8 cellular contexts compared by ENCODE assay signal in the genomic region with DNA sequence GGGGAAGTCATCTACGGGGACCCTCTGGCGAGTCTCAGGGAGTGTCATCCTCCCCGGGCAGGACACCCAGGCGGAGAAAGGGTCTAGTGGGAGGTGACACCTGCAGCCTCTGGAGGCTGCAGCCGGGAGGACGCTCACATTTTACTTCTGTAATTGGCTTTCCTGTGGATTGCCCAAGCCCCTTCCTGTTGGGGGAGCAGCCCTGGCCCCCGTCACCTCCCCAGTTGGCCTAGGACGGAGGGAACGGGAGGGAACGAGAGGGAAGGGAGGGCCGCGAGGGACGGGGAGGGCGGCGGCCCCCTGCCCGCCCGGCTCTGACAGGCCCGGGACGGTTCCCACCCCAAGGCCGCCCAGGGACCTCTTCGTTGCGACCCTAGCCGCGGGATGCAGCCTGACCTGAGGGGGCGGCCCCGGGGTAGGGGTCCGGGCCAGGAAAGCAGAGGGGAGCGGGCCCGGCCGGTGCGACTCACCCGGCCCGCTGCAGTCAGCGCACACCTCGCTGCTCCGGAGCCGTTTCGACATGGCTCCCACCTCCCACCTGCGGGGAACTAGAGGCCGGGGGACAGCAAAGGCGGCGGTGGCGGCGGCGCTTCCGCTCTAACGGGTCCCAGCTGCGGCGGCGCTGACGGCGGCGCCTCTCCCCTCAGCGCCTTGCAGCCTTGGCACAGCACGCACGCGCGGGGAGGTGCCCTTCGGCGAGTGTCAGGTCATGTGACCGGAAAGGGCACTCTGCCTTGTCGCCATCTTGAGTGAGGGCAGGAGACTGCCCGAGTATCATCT. TPM values are rescaled to one million over a fixed set of nuclear protein-coding genes. Genes with fewer than 3 reads are reported as not detected.
DNase-seq lines count a peak whose midpoint lies in the region; ATAC-seq, FAIRE-seq and TF ChIP-seq lines count a peak whose summit lies in the region.

A gene with protein sequence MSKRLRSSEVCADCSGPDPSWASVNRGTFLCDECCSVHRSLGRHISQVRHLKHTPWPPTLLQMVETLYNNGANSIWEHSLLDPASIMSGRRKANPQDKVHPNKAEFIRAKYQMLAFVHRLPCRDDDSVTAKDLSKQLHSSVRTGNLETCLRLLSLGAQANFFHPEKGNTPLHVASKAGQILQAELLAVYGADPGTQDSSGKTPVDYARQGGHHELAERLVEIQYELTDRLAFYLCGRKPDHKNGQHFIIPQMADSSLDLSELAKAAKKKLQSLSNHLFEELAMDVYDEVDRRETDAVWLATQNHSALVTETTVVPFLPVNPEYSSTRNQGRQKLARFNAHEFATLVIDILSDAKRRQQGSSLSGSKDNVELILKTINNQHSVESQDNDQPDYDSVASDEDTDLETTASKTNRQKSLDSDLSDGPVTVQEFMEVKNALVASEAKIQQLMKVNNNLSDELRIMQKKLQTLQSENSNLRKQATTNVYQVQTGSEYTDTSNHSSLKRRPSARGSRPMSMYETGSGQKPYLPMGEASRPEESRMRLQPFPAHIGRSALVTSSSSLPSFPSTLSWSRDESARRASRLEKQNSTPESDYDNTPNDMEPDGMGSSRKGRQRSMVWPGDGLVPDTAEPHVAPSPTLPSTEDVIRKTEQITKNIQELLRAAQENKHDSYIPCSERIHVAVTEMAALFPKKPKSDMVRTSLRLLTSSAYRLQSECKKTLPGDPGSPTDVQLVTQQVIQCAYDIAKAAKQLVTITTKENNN (minus strand): TSS at position 666 of the 780 bp plus-strand sequence. CDS start 144 bp downstream, at position 522.

- peak within 1 kb of the TSS; percentile 75 for H4K5ac ChIP-seq in H1 (ENCODE audit: insufficient read length, low read depth, low read length)

- H3K9ac ChIP-seq in HUES48 (ENCODE audit: low read depth, low read length) (peak within 1 kb of the TSS; percentile 38; the same call in 1 of the 2 replicates), NT2/D1 (ENCODE audit: insufficient read length, low read depth) (peak within 1 kb of the TSS; percentile 91), H1 (replicated peaks in 1 of 4; ENCODE audit: extremely low read depth in 1 of 4, low read depth in 3 of 4, low read length in 3 of 4) (peak within 1 kb of the TSS; percentile 22 to 68 (median 34); a peak in 3 of 7 replicates), mesenchymal stem cell (ENCODE audit: low read length) (peak within 1 kb of the TSS; percentile 89)

- peak within 1 kb of the TSS; percentile 4; the same call in 1 of the 2 replicates for H4K8ac ChIP-seq in H1 (ENCODE audit: extremely low read depth, insufficient read depth, low read length)
- H4K8ac ChIP-seq in mesenchymal stem cell (ENCODE audit: low read length) = peak within 1 kb of the TSS; percentile 98

- H3K36me3 ChIP-seq in HUES48 (ENCODE audit: control insufficient read depth, insufficient read depth, low read length) (peaks cover 6% of the 10 kb centered on the region; the same call in 1 of the 2 replicates), NT2/D1 (ENCODE audit: insufficient read depth, insufficient read length, low read length) (peaks cover 4% of the 10 kb centered on the region), H1 (ENCODE audit: control insufficient read depth in 2 of 4, insufficient read depth in 4 of 4, low read length in 3 of 4) (0 out of 8 replicates have a peak, but pooled peaks cover 0 to 2% (median 0%) of the 10 kb centered on the region in 4 experiments), mesenchymal stem cell (ENCODE audit: control insufficient read depth in 1 of 2, insufficient read depth in 2 of 2, low read depth in 1 of 2, low read length in 2 of 2) (peaks cover 0 to 8% of the 10 kb centered on the region in 2 experiments)

- peaks cover 0 to 16% of the 10 kb centered on the region in 2 experiments; a peak in 2 of 4 replicates for H3K79me2 ChIP-seq in H1 (ENCODE audit: control insufficient read depth in 1 of 2, insufficient read depth in 2 of 2, low read length in 2 of 2)

- POLR2A ChIA-PET in H1 (lab: Charles Lee; ENCODE audit: partially characterized antibody) = no interaction called here

- H3K18ac ChIP-seq in H1 (ENCODE audit: extremely low read depth, low read length) (no peak within 1 kb of the TSS), mesenchymal stem cell (ENCODE audit: low read depth in 1 of 2, low read length in 2 of 2) (peak within 1 kb of the TSS; percentile 89 to 99)

- no peak within 1 kb of the TSS for H2BK20ac ChIP-seq in H1 (ENCODE audit: low read length)

- H3K14ac ChIP-seq in H1 (ENCODE audit: insufficient read length) (no peak within 1 kb of the TSS), mesenchymal stem cell (ENCODE audit: low read length in 2 of 2) (peak within 1 kb of the TSS; percentile 98 to 99)

- no peaks in the 10 kb centered on the region for H3K9me3 Mint-ChIP-seq in activated CD8-positive, alpha-beta memory T cell treated with anti-CD3 and anti-CD28 coated beads, Interleukin-2, amount 10 ng/mL, durations not matched to agents 7 days and 5 days (ENCODE audit: low read depth)

- H3K4me1 Mint-ChIP-seq in activated CD8-positive, alpha-beta memory T cell treated with anti-CD3 and anti-CD28 coated beads, Interleukin-2, amount 10 ng/mL, durations not matched to agents 7 days and 5 days = peaks cover 54% of the 10 kb centered on the region

- H3K4me2 ChIP-seq in H1 (ENCODE audit: insufficient read depth in 1 of 2, low read depth in 2 of 2, low read length in 2 of 2) = peak within 1 kb of the TSS; percentile 77 to 79
- peak within 1 kb of the TSS; percentile 99 for H3K4me2 ChIP-seq in mesenchymal stem cell (ENCODE audit: low read length, poor library complexity, severe bottlenecking)

- H4K91ac ChIP-seq in H1 (replicated peaks; ENCODE audit: insufficient read length, low read length) = no peak within 1 kb of the TSS
- H4K91ac ChIP-seq in mesenchymal stem cell (ENCODE audit: low read length) = peak within 1 kb of the TSS; percentile 78

- H2BK15ac ChIP-seq in H1 (ENCODE audit: low read length) (0 out of 2 replicates have a peak within 1 kb of the TSS, but pooled peaks have one; percentile 83), mesenchymal stem cell (ENCODE audit: low read depth, poor library complexity, severe bottlenecking) (peak within 1 kb of the TSS; percentile 74)

- no peaks in the 10 kb centered on the region for H3K27me3 Mint-ChIP-seq in activated CD8-positive, alpha-beta memory T cell treated with anti-CD3 and anti-CD28 coated beads, Interleukin-2, amount 10 ng/mL, durations not matched to agents 7 days and 5 days

- H2BK120ac ChIP-seq in H1 (replicated peaks; ENCODE audit: low read depth, low read length) (peak within 1 kb of the TSS; percentile 18), mesenchymal stem cell (ENCODE audit: low read depth, low read length) (peak within 1 kb of the TSS; percentile 95)

- peak in 1 of 2 experiments; percentile 55; a peak in 1 of 3 replicates for TF ChIP-seq POLR2A in H1 (IDR thresholded peaks at IDR 0.05; ENCODE audit: control extremely low read depth in 1 of 2, low read depth in 2 of 2, low read length in 2 of 2)

- no peak within 1 kb of the TSS for H3K23ac ChIP-seq in H1 (ENCODE audit: insufficient read length)
- peak within 1 kb of the TSS; percentile 84 to 92 for H3K23ac ChIP-seq in mesenchymal stem cell (ENCODE audit: low read length in 2 of 2)

- no peak for TF ChIP-seq CTCF in H1 (IDR thresholded peaks at IDR 0.05; ENCODE audit: control extremely low read depth in 1 of 3, insufficient read depth in 1 of 3, low read depth in 1 of 3, low read length in 3 of 3)

- no peak for TF ChIP-seq RAD21 in H1 (IDR thresholded peaks at IDR 0.05 in 1 of 2, conservative IDR thresholded peaks at IDR 0.05 in 1 of 2; ENCODE audit: low read depth in 2 of 2, low read length in 2 of 2)

- H3K27ac ChIP-seq in HUES48 (ENCODE audit: low read depth, low read length) (peak within 1 kb of the TSS; percentile 43), H1 (ENCODE audit: low read depth, low read length) (peak within 1 kb of the TSS; percentile 53; the same call in 1 of the 2 replicates), mesenchymal stem cell (ENCODE audit: low read length, poor library complexity, severe bottlenecking) (no peak within 1 kb of the TSS)

- H3K36me3 Mint-ChIP-seq in activated CD8-positive, alpha-beta memory T cell treated with anti-CD3 and anti-CD28 coated beads, Interleukin-2, amount 10 ng/mL, durations not matched to agents 7 days and 5 days = peaks cover 25% of the 10 kb centered on the region

- H3K4ac ChIP-seq in H1 (replicated peaks; ENCODE audit: insufficient read length, low read depth, low read length) (peak within 1 kb of the TSS; percentile 36), mesenchymal stem cell (ENCODE audit: low read depth in 1 of 2, low read length in 2 of 2) (peak within 1 kb of the TSS; percentile 83 to 87)

- H3K27ac Mint-ChIP-seq in activated CD8-positive, alpha-beta memory T cell treated with anti-CD3 and anti-CD28 coated beads, Interleukin-2, amount 10 ng/mL, durations not matched to agents 7 days and 5 days = peak within 1 kb of the TSS; percentile 86

- H2BK5ac ChIP-seq in H1 (ENCODE audit: low read depth, low read length) (no peak within 1 kb of the TSS), mesenchymal stem cell (ENCODE audit: low read depth, low read length, poor library complexity, severe bottlenecking) (peak within 1 kb of the TSS; percentile 36)

- peaks cover 17% of the 10 kb centered on the region for H3K23me2 ChIP-seq in H1 (ENCODE audit: low read depth, low read length)

- FAIRE-seq in H1 (lab: Jason Lieb, UNC) = no peak

- H3K4me3 Mint-ChIP-seq in activated CD8-positive, alpha-beta memory T cell treated with anti-CD3 and anti-CD28 coated beads, Interleukin-2, amount 10 ng/mL, durations not matched to agents 7 days and 5 days = peak within 1 kb of the TSS; percentile 82

- H3K79me1 ChIP-seq in H1 (ENCODE audit: low read depth, low read length) = no peaks in the 10 kb centered on the region; the same call in 1 of the 2 replicates
- peaks cover 25% of the 10 kb centered on the region for H3K79me1 ChIP-seq in mesenchymal stem cell (replicated peaks; ENCODE audit: low read length, poor library complexity, severe bottlenecking)

- H3K4me1 ChIP-seq in HUES48 (ENCODE audit: control insufficient read depth, insufficient read depth, low read length) = peaks cover 14% of the 10 kb centered on the region
- H3K4me1 ChIP-seq in NT2/D1 (ENCODE audit: insufficient read depth, insufficient read length) = no peaks in the 10 kb centered on the region
- H3K4me1 ChIP-seq in H1 (replicated peaks in 1 of 4; ENCODE audit: control insufficient read depth in 3 of 4, insufficient read depth in 4 of 4, low read length in 3 of 4) = peaks cover 2 to 8% (median 4%) of the 10 kb centered on the region in 4 experiments; a peak in 5 of 7 replicates
- H3K4me1 ChIP-seq in mesenchymal stem cell (ENCODE audit: control insufficient read depth, insufficient read depth, low read depth, low read length) = peaks cover 4% of the 10 kb centered on the region

- CTCF ChIA-PET in activated CD8-positive, alpha-beta memory T cell treated with anti-CD3 and anti-CD28 coated beads, Interleukin-2, amount 10 ng/mL, durations not matched to agents 7 days and 5 days (lab: Charles Lee) = interaction anchor here (0.7 to 1.8 kb wide), 4 partner anchors 21 to 102 kb away, joined by 3 to 5 read pairs (median 3); no protein-coding TSS in a partner anchor
- CTCF ChIA-PET in H1 (lab: Charles Lee; ENCODE audit: partially characterized antibody) = no interaction called here

- no peaks in the 10 kb centered on the region for H3K9me3 ChIP-seq in HUES48 (ENCODE audit: control insufficient read depth, insufficient read depth, low read length)
- no peaks in the 10 kb centered on the region for H3K9me3 ChIP-seq in NT2/D1 (ENCODE audit: insufficient read depth, low read length)
- H3K9me3 ChIP-seq in H1 (ENCODE audit: insufficient read depth in 2 of 2, low read depth in 1 of 2, low read length in 1 of 2) = no peaks in the 10 kb centered on the region
- no peaks in the 10 kb centered on the region for H3K9me3 ChIP-seq in mesenchymal stem cell (ENCODE audit: control insufficient read depth, low read length)

- peak within 1 kb of the TSS; percentile 97 for H2AFZ ChIP-seq in H1 (ENCODE audit: low read length)
- peak within 1 kb of the TSS; percentile 91 for H2AFZ ChIP-seq in mesenchymal stem cell (ENCODE audit: low read depth, low read length)

- no peak for TF ChIP-seq EP300 in H1 (IDR thresholded peaks at IDR 0.05; ENCODE audit: borderline replicate concordance in 1 of 2, low read depth in 2 of 2, low read length in 2 of 2)

- peak; percentile 73 for ATAC-seq in GM21390 (IDR thresholded peaks at IDR 0.05; ENCODE audit: unreplicated experiment)
- ATAC-seq in activated CD8-positive, alpha-beta memory T cell treated with anti-CD3 and anti-CD28 coated beads, Interleukin-2, amount 10 ng/mL, durations not matched to agents 7 days and 5 days = peak; percentile 80

- H3K27me3 ChIP-seq in HUES48 (ENCODE audit: control insufficient read depth, insufficient read depth, low read length) = peaks cover 9% of the 10 kb centered on the region
- peaks cover 16% of the 10 kb centered on the region for H3K27me3 ChIP-seq in NT2/D1 (ENCODE audit: insufficient read depth, insufficient read length)
- H3K27me3 ChIP-seq in H1 (replicated peaks in 1 of 4; ENCODE audit: control insufficient read depth in 3 of 4, extremely low read depth in 1 of 4, insufficient read depth in 3 of 4, low read length in 3 of 4) = peaks cover 0 to 9% (median 7%) of the 10 kb centered on the region in 4 experiments; a peak in 5 of 7 replicates
- H3K27me3 ChIP-seq in mesenchymal stem cell (ENCODE audit: control insufficient read depth in 1 of 2, insufficient read depth in 1 of 2, low read length in 2 of 2) = no peaks in the 10 kb centered on the region

- peaks cover 0 to 3% of the 10 kb centered on the region in 2 experiments for H4K20me1 ChIP-seq in H1 (replicated peaks in 1 of 2; ENCODE audit: control insufficient read depth in 1 of 2, insufficient read depth in 2 of 2, low read length in 2 of 2)

- WGBS in H1 (ENCODE audit: extremely low coverage in 1 of 2, insufficient coverage in 1 of 2, insufficient read length in 1 of 2, insufficient replicate concordance in 2 of 2, low coverage in 1 of 2, low lambda C conversion rate in 2 of 2, missing lambda C conversion rate in 1 of 2), 2 experiments = 2% methylated on average over 38 of the region's 63 CpGs; no CpG with 5 or more reads in 1 of the 2 experiments
- WGBS in mesenchymal stem cell = under 1% methylated on average over 58 of the region's 63 CpGs

- H3K56ac ChIP-seq in H1 (replicated peaks; ENCODE audit: insufficient read length, low read depth, low read length) = peak within 1 kb of the TSS; percentile 35

- no peak within 1 kb of the TSS for H2BK12ac ChIP-seq in H1 (ENCODE audit: low read depth, low read length)
- H2BK12ac ChIP-seq in mesenchymal stem cell (ENCODE audit: low read length in 2 of 2) = peak within 1 kb of the TSS in 1 of 2 experiments; percentile 34

- DNase-seq in COLO668 (lab: John Stamatoyannopoulos, UW; ENCODE audit: unreplicated experiment) (peak; percentile 97), NT2/D1 (ENCODE audit: low read depth, low spot score) (peak; percentile 94), H1 (ENCODE audit: low read depth in 1 of 2, low spot score in 2 of 2) (peak; percentile 71 to 90), mesenchymal stem cell (peak; percentile 89)
- peak; percentile 98 for DNase-seq in activated CD8-positive, alpha-beta memory T cell treated with anti-CD3 and anti-CD28 coated beads, Interleukin-2, amount 10 ng/mL, durations not matched to agents 7 days and 5 days
- DNase-seq in stimulated activated CD8-positive, alpha-beta memory T cell treated with anti-CD3 and anti-CD28 coated beads, Interleukin-12 subunit alpha, Interleukin-12 subunit beta, amount 100 ng/mL, for 24 hours (ENCODE audit: extremely low read depth) = peak; percentile 88

- H2AK5ac ChIP-seq in H1 (ENCODE audit: low read depth, low read length) (no peak within 1 kb of the TSS), mesenchymal stem cell (ENCODE audit: low read length, severe bottlenecking) (no peak within 1 kb of the TSS)

- H3K4me3 ChIP-seq in HUES48 (ENCODE audit: low read depth, low read length) (peak within 1 kb of the TSS; percentile 82), NT2/D1 (ENCODE audit: insufficient read length, low read depth) (peak within 1 kb of the TSS; percentile 86), H1 (ENCODE audit: extremely low read depth in 1 of 4, insufficient read depth in 2 of 4, low read depth in 3 of 4, low read length in 4 of 4) (peak within 1 kb of the TSS; percentile 81 to 84 (median 82)), mesenchymal stem cell (ENCODE audit: insufficient read depth in 1 of 2, low read depth in 1 of 2, low read length in 2 of 2) (peak within 1 kb of the TSS; percentile 94 to 98)

RNA-seq across cellular contexts. Expression of the gene that starts here (rescaled TPM):
- 10 to 100 TPM; 90.6 to 92.3 TPM for total RNA-seq in activated CD8-positive, alpha-beta memory T cell treated with anti-CD3 and anti-CD28 coated beads, Interleukin-2, amount 10 ng/mL, durations not matched to agents 7 days and 5 days
- total RNA-seq in H1 (2021; fragmentation: NEBNext Ultra II Directional; extraction: Animal tissue kit (Norgen Biotek cat#: 25700)) = 18.5 and 20.7 TPM in 2 replicates
- 7.8 and 9.6 TPM in 2 replicates for polyA plus RNA-seq in H1 (2011; rRNA removed)
- 10.9 TPM for polyA plus RNA-seq in H1 (2011; cell fraction: cytosol; rRNA removed)
- polyA plus RNA-seq in H1 (2011; cell fraction: nucleus; rRNA removed) = 16.9 TPM
- 11.6 to 13.2 TPM (median 12.7 TPM) in 4 replicates for polyA plus RNA-seq in H1 (2012, experiment 1 of 2)
- 1.3 TPM for polyA plus RNA-seq in H1 (2012, experiment 2 of 2)
- polyA plus RNA-seq in H1 (2013, experiment 1 of 2) = 11.7 TPM
- 9.3 TPM for polyA plus RNA-seq in H1 (2013, experiment 2 of 2)
- polyA minus RNA-seq in H1 (2011; rRNA and poly(A)+ RNA removed) = 30.4 and 31.5 TPM in 2 replicates
- 8.7 TPM for polyA minus RNA-seq in H1 (2011; cell fraction: cytosol; rRNA and poly(A)+ RNA removed)
- polyA minus RNA-seq in H1 (2011; cell fraction: nucleus; rRNA and poly(A)+ RNA removed) = 28.1 TPM
- 25.2 TPM for polyA plus RNA-seq in mesenchymal stem cell (2013, experiment 1 of 2)
- 24.1 TPM for polyA plus RNA-seq in mesenchymal stem cell (2013, experiment 2 of 2)

Comparison
In these comparisons a context has a peak if more than half of its experiments do, and no peak if none do; other contexts are left out.
1. H3K9ac ChIP-seq: peak in every context shown above with its lines; median percentile 91 in NT2/D1; 89 in mesenchymal stem cell; 38 in HUES48; 34 in H1.